Comparison of ENCODE assay signal across 12 cellular contexts in the genomic region with DNA sequence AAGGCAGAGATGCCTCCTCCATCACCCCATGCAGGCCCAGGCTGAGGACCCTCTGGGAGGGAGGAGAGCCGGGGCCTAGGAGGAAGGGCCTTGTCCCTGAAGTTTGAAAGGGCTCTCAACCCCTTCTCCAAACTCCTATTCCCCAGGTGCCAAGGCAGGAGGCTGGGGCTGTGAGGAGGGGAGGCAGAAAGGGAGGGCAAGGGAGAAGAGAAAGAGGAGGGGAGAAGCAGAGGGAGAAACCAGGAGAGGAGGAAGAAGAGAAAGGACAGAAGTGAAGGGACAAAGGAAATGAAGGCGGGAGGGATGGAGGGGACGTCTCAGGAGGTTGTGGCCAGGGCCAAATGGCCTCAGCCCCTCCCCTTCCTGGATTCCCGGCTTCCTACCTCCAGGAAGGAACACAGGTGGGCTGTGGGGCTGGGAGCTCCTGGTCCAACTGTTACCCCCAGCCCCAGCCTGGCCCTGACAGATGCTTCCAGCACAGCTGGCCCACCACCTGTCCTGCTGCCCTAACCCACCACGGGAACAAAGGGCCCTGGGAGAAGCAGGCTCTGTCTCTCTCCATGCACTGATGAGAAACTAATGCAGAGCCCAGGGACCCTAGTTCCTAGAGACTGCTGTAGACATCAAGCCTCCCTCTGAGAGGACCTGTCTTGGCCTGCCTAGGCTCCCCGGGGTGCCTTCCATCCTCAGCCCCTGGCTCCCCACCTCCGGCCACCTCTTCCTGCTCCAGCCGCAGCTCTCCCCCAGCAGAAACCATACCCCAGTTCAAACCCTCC. TPM values are rescaled to one million over a fixed set of nuclear protein-coding genes. Genes with fewer than 3 reads are reported as not detected.
DNase-seq lines count a peak whose midpoint lies in the region; TF ChIP-seq lines count a peak whose summit lies in the region.
"Had no signal": no experiment of that assay in that cellular context is flagged by ENCODE, and none has a peak within 500 bp of the region (broad histone marks: within the 10 kb centered on the region; RNA-seq: fewer than 3 reads in every experiment).

No MANE protein-coding gene starts in this region.

- POLR2A ChIA-PET in AG04449 (lab: Yijun Ruan, JAX): interaction anchor here (0.9 to 15.8 kb wide), 8 partner anchors 9 to 28 kb away, joined by 3 to 401 read pairs (median 4); partner anchors contain the start of gene PDLIM7

- H3K79me2 ChIP-seq in neural cell (replicated peaks; ENCODE audit: insufficient read depth, low read length): peaks cover 69% of the 10 kb centered on the region

- H3K4me1 ChIP-seq in HUES48 (ENCODE audit: control insufficient read depth, insufficient read depth, low read length) (peaks cover 38% of the 10 kb centered on the region), HAP-1 (peaks cover 3% of the 10 kb centered on the region; the same call in 1 of the 2 replicates)

- H3K4me1 Mint-ChIP-seq in chondrocyte (ENCODE audit: low read depth): peaks cover 53% of the 10 kb centered on the region
- H3K4me1 Mint-ChIP-seq in activated CD4-positive, alpha-beta T cell treated with anti-CD3 and anti-CD28 coated beads, Interleukin-2, amount 10 ng/mL, durations not matched to agents 24 days and 14 days: peaks cover 14% of the 10 kb centered on the region

- H3K9me2 ChIP-seq in neural cell (ENCODE audit: insufficient read depth, low read length): no peaks in the 10 kb centered on the region

- H3K27me3 Mint-ChIP-seq in chondrocyte (ENCODE audit: low read depth): no peaks in the 10 kb centered on the region
- peaks cover 8% of the 10 kb centered on the region for H3K27me3 Mint-ChIP-seq in activated CD4-positive, alpha-beta T cell treated with anti-CD3 and anti-CD28 coated beads, Interleukin-2, amount 10 ng/mL, durations not matched to agents 24 days and 14 days

- H4K20me1 ChIP-seq in neural cell (ENCODE audit: insufficient read depth): peaks cover 35% of the 10 kb centered on the region

- intact Hi-C loops in activated CD4-positive, alpha-beta T cell treated with anti-CD3 and anti-CD28 coated beads, Interleukin-2, amount 10 ng/mL, durations not matched to agents 24 days and 14 days (cut with micrococcal nuclease): no loop called here

- peaks cover 5% of the 10 kb centered on the region for H3K9me3 Mint-ChIP-seq in chondrocyte (ENCODE audit: low read depth)
- no peaks in the 10 kb centered on the region for H3K9me3 Mint-ChIP-seq in activated CD4-positive, alpha-beta T cell treated with anti-CD3 and anti-CD28 coated beads, Interleukin-2, amount 10 ng/mL, durations not matched to agents 24 days and 14 days
- H3K9me3 Mint-ChIP-seq: naive B cell had no signal

- H3K36me3 Mint-ChIP-seq in chondrocyte (ENCODE audit: low read depth): peaks cover 29% of the 10 kb centered on the region
- H3K36me3 Mint-ChIP-seq in activated CD4-positive, alpha-beta T cell treated with anti-CD3 and anti-CD28 coated beads, Interleukin-2, amount 10 ng/mL, durations not matched to agents 24 days and 14 days (ENCODE audit: low read depth): peaks cover 4% of the 10 kb centered on the region
- H3K36me3 Mint-ChIP-seq: CD4-positive, alpha-beta memory T cell; naive B cell had no signal

- DNase-seq in AG04449 (ENCODE audit: low read depth, low spot score): no peak
- no peak for DNase-seq in chondrocyte (ENCODE audit: low spot score)
- DNase-seq in activated CD4-positive, alpha-beta T cell treated with anti-CD3 and anti-CD28 coated beads, Interleukin-2, amount 10 ng/mL, durations not matched to agents 24 days and 14 days: no peak
- DNase-seq in NCI-H2107 (lab: John Stamatoyannopoulos, UW): no peak
- DNase-seq in HAP-1 (ENCODE audit: low spot score in 2 of 2): no peak
- DNase-seq in NCI-H1930 (lab: John Stamatoyannopoulos, UW): no peak
- DNase-seq: activated gamma-delta T cell; CD4-positive, alpha-beta memory T cell; naive B cell; SHP77 had no signal

- no peak for TF ChIP-seq CTCF in AG04449 (IDR thresholded peaks at IDR 0.05; ENCODE audit: insufficient read depth, low read length, missing control alignments)
- TF ChIP-seq CTCF in chondrocyte (IDR thresholded peaks at IDR 0.05): no peak
- no peak for TF ChIP-seq CTCF in neural cell (IDR thresholded peaks at IDR 0.05; ENCODE audit: poor library complexity, severe bottlenecking)

- peak overlapping the region; percentile 85 for H3K4me2 ChIP-seq in neural cell (ENCODE audit: low read length)

- H3K4me3 ChIP-seq in AG04449 (ENCODE audit: low read depth, low read length): peak overlapping the region; percentile 89
- no peak overlapping the region for H3K4me3 ChIP-seq in HUES48 (ENCODE audit: low read depth, low read length)
- H3K4me3 ChIP-seq in neural cell (ENCODE audit: low read length): peak overlapping the region; percentile 98
- no peak overlapping the region for H3K4me3 ChIP-seq in HAP-1

- H2AFZ ChIP-seq in neural cell (ENCODE audit: low read depth, low read length): no peak overlapping the region

- no peak overlapping the region for H3K9ac ChIP-seq in HUES48 (ENCODE audit: low read depth, low read length)
- H3K9ac ChIP-seq in neural cell (ENCODE audit: low read length): peak overlapping the region; percentile 98

- H3K36me3 ChIP-seq in HUES48 (ENCODE audit: control insufficient read depth, insufficient read depth, low read length) (peaks cover 66% of the 10 kb centered on the region), neural cell (ENCODE audit: insufficient read depth, low read length) (peaks cover 14% of the 10 kb centered on the region), HAP-1 (replicated peaks) (peaks cover 50% of the 10 kb centered on the region)

- TF ChIP-seq RAD21 in neural cell (conservative IDR thresholded peaks at IDR 0.05): no peak

- H3K9me3 ChIP-seq in HUES48 (ENCODE audit: control insufficient read depth, insufficient read depth, low read length): no peaks in the 10 kb centered on the region
- H3K9me3 ChIP-seq in neural cell (ENCODE audit: low read length): no peaks in the 10 kb centered on the region
- H3K9me3 ChIP-seq in HAP-1: no peaks in the 10 kb centered on the region

- no peak for TF ChIP-seq EP300 in neural cell (conservative IDR thresholded peaks at IDR 0.05; ENCODE audit: poor library complexity, severe bottlenecking)

- peak overlapping the region; percentile 79 for H3K27ac ChIP-seq in HUES48 (ENCODE audit: low read depth, low read length)
- peak overlapping the region; percentile 92 for H3K27ac ChIP-seq in neural cell (ENCODE audit: low read length)

- H3K27me3 ChIP-seq in HUES48 (ENCODE audit: control insufficient read depth, insufficient read depth, low read length) (no peaks in the 10 kb centered on the region), neural cell (ENCODE audit: insufficient read depth, low read depth, low read length) (no peaks in the 10 kb centered on the region), HAP-1 (ENCODE audit: low read depth) (no peaks in the 10 kb centered on the region)

- CTCF ChIA-PET in AG04449 (lab: Yijun Ruan, JAX): interaction anchor here (1.2 to 16.8 kb wide), 8 partner anchors 12 to 151 kb away, joined by 4 to 261 read pairs (median 8); partner anchors contain the start of gene PDLIM7

- peak overlapping the region; percentile 52 for H3K4me3 Mint-ChIP-seq in chondrocyte (ENCODE audit: unreplicated experiment)
- no peak overlapping the region for H3K4me3 Mint-ChIP-seq in activated CD4-positive, alpha-beta T cell treated with anti-CD3 and anti-CD28 coated beads, Interleukin-2, amount 10 ng/mL, durations not matched to agents 24 days and 14 days

- H3F3A ChIP-seq in neural cell (ENCODE audit: insufficient read depth, low read length, poor library complexity, severe bottlenecking): peaks cover 4% of the 10 kb centered on the region

- peak overlapping the region; percentile 85 for H3K27ac Mint-ChIP-seq in chondrocyte (ENCODE audit: unreplicated experiment)
- H3K27ac Mint-ChIP-seq in activated CD4-positive, alpha-beta T cell treated with anti-CD3 and anti-CD28 coated beads, Interleukin-2, amount 10 ng/mL, durations not matched to agents 24 days and 14 days: no peak overlapping the region

- in situ Hi-C loops in HAP-1 (cut with MboI; ENCODE audit: low sequenced_read_pairs): no loop called here

TF ChIP-seq in neural cell, 6 proteins besides CTCF, POLR2A, EP300 and RAD21 (continues in another document):
- no peak for TF ChIP-seq SMC3 (conservative IDR thresholded peaks at IDR 0.05; ENCODE audit: poor library complexity)

RNA-seq across cellular contexts. Expression of gene DBN1, which starts 3.5 kb away (rescaled TPM):
- total RNA-seq in chondrocyte: 207 to 277 TPM (median 274 TPM) in 3 replicates
- 319 and 353 TPM in 2 replicates for polyA plus RNA-seq in neural cell
- 348 and 404 TPM in 2 replicates for polyA minus RNA-seq in neural cell
- total RNA-seq in activated CD4-positive, alpha-beta T cell treated with anti-CD3 and anti-CD28 coated beads, Interleukin-2, amount 10 ng/mL, durations not matched to agents 24 days and 14 days: 22.0 and 23.5 TPM in 2 replicates

RNA-seq across cellular contexts. Expression of gene PRR7, which starts 23.3 kb away (rescaled TPM):
- 4.8 to 5.5 TPM (median 5.3 TPM) in 3 replicates for total RNA-seq in chondrocyte
- polyA plus RNA-seq in neural cell: 44.1 and 46.6 TPM in 2 replicates
- 25.1 and 28.8 TPM in 2 replicates for polyA minus RNA-seq in neural cell
- total RNA-seq in activated CD4-positive, alpha-beta T cell treated with anti-CD3 and anti-CD28 coated beads, Interleukin-2, amount 10 ng/mL, durations not matched to agents 24 days and 14 days: 13.6 TPM in 2 replicates

RNA-seq across cellular contexts. Expression of gene PDLIM7, which starts 27.5 kb away (rescaled TPM):
- total RNA-seq in chondrocyte: 563 to 633 TPM (median 613 TPM) in 3 replicates
- 21.0 and 45.4 TPM in 2 replicates for polyA plus RNA-seq in neural cell
- polyA minus RNA-seq in neural cell: 16.6 and 20.5 TPM in 2 replicates
- total RNA-seq in activated CD4-positive, alpha-beta T cell treated with anti-CD3 and anti-CD28 coated beads, Interleukin-2, amount 10 ng/mL, durations not matched to agents 24 days and 14 days: 64.9 and 65.3 TPM in 2 replicates

RNA-seq across cellular contexts. Expression of gene DOK3, which starts 39.7 kb away (rescaled TPM):
- 4.7 to 7.7 TPM (median 7.5 TPM) in 3 replicates for total RNA-seq in chondrocyte
- polyA plus RNA-seq in neural cell: 5.1 and 5.5 TPM in 2 replicates
- 4.6 and 4.9 TPM in 2 replicates for polyA minus RNA-seq in neural cell
- 4.5 and 5.2 TPM in 2 replicates for total RNA-seq in activated CD4-positive, alpha-beta T cell treated with anti-CD3 and anti-CD28 coated beads, Interleukin-2, amount 10 ng/mL, durations not matched to agents 24 days and 14 days

RNA-seq across cellular contexts. Expression of gene GRK6, which starts 43.5 kb away (rescaled TPM):
- total RNA-seq in chondrocyte: 19.9 to 26.3 TPM (median 23.8 TPM) in 3 replicates
- polyA plus RNA-seq in neural cell: 22.6 and 26.5 TPM in 2 replicates
- polyA minus RNA-seq in neural cell: 38.1 and 38.5 TPM in 2 replicates
- 136 and 149 TPM in 2 replicates for total RNA-seq in activated CD4-positive, alpha-beta T cell treated with anti-CD3 and anti-CD28 coated beads, Interleukin-2, amount 10 ng/mL, durations not matched to agents 24 days and 14 days

Comparison
In these comparisons a context has a peak if more than half of its experiments do, and no peak if none do; other contexts are left out.
1. H3K4me3 ChIP-seq: peak in AG04449 (single experiment) and neural cell (single experiment); none in HUES48 (single experiment) and HAP-1 (single experiment).